ENCODE assay signal across 1 cellular context in the genomic region with DNA sequence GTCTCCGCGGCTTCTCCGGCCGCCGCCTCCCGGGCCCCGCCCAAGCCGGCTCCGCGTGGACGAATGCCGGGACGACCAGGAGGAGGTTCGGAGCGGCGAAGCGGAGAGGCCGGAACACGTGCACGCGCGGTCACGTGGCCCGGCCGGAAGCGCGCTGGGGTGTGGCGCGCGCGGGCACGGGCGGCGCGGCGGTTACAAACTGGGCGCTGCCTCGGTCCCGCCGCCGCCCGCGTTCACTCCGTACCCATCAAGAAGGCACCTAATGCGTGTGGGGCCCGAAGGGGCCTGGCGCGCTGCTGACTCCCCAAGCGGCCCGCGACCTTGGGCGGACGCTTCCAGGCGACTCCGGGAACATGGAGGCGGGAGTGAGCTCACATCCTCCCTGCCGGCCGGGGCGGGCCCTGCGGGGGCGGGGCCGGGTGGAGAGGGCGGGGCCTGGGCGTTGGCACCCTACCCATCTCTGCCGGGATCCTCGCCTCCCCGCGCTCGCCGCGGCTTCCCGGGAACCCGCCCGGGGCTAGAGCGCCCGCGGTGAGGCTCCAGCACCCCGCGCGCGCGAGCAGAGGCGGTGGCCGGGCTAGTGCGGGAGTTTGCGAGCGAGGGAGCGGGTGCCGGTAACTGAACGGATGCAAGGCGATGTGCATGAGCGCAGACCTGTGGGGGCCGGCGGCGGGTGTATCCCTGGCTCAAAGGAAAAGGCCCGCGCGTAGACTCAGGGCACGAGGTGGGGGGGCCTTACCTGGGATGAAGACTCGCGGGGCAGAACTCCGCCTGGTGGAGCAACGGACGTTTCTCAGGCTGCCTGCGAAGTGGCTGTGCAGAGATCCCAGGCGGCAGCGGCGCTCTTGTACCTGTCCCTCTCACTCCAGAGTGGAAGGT.
TF ChIP-seq lines count a peak whose summit lies in the region.

A gene (minus strand): TSS at position 367 of the 879 bp plus-strand sequence. CDS start 424 bp downstream, outside the sequence.

TF ChIP-seq in HCT116, 20 proteins besides CTCF, POLR2A, EP300 and RAD21 (continued from another document):
- TF ChIP-seq SIN3A (IDR thresholded peaks at IDR 0.05; ENCODE audit: low read depth) (peak; percentile 55; the same call in 1 of the 2 replicates), ELF1 (IDR thresholded peaks at IDR 0.05; ENCODE audit: borderline replicate concordance, low read depth) (no peak), POLR2AphosphoS5 (IDR thresholded peaks at IDR 0.05; ENCODE audit: low read depth, low read length) (peak; percentile 78), CBX3 (IDR thresholded peaks at IDR 0.05; ENCODE audit: low read depth) (peak; percentile 87), EZH2 (IDR thresholded peaks at IDR 0.05) (no peak), ZNF274 (IDR thresholded peaks at IDR 0.05; ENCODE audit: low read depth, low read length) (no peak), TCF7L2 (IDR thresholded peaks at IDR 0.05; ENCODE audit: borderline replicate concordance, extremely low read depth, insufficient read depth, insufficient read length) (peak; percentile 73), SRF (IDR thresholded peaks at IDR 0.05; ENCODE audit: low read depth) (no peak), SP1 (IDR thresholded peaks at IDR 0.05; ENCODE audit: low read depth) (no peak; the same call in 1 of the 2 replicates), JUND (IDR thresholded peaks at IDR 0.05) (no peak), YY1 (IDR thresholded peaks at IDR 0.05; ENCODE audit: extremely low read depth, insufficient replicate concordance, low read depth, low read length) (peak; percentile 60), FOSL1 (IDR thresholded peaks at IDR 0.05; ENCODE audit: low read depth) (no peak), ZFX (IDR thresholded peaks at IDR 0.05) (peak; percentile 81), EGR1 (IDR thresholded peaks at IDR 0.05; ENCODE audit: low read depth) (peak; percentile 86), CEBPB (IDR thresholded peaks at IDR 0.05; ENCODE audit: low read depth) (no peak)
- TF ChIP-seq, protein P1, sequence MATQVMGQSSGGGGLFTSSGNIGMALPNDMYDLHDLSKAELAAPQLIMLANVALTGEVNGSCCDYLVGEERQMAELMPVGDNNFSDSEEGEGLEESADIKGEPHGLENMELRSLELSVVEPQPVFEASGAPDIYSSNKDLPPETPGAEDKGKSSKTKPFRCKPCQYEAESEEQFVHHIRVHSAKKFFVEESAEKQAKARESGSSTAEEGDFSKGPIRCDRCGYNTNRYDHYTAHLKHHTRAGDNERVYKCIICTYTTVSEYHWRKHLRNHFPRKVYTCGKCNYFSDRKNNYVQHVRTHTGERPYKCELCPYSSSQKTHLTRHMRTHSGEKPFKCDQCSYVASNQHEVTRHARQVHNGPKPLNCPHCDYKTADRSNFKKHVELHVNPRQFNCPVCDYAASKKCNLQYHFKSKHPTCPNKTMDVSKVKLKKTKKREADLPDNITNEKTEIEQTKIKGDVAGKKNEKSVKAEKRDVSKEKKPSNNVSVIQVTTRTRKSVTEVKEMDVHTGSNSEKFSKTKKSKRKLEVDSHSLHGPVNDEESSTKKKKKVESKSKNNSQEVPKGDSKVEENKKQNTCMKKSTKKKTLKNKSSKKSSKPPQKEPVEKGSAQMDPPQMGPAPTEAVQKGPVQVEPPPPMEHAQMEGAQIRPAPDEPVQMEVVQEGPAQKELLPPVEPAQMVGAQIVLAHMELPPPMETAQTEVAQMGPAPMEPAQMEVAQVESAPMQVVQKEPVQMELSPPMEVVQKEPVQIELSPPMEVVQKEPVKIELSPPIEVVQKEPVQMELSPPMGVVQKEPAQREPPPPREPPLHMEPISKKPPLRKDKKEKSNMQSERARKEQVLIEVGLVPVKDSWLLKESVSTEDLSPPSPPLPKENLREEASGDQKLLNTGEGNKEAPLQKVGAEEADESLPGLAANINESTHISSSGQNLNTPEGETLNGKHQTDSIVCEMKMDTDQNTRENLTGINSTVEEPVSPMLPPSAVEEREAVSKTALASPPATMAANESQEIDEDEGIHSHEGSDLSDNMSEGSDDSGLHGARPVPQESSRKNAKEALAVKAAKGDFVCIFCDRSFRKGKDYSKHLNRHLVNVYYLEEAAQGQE (IDR thresholded peaks at IDR 0.05; ENCODE audit: low read depth): no peak
- TF ChIP-seq, protein P2, sequence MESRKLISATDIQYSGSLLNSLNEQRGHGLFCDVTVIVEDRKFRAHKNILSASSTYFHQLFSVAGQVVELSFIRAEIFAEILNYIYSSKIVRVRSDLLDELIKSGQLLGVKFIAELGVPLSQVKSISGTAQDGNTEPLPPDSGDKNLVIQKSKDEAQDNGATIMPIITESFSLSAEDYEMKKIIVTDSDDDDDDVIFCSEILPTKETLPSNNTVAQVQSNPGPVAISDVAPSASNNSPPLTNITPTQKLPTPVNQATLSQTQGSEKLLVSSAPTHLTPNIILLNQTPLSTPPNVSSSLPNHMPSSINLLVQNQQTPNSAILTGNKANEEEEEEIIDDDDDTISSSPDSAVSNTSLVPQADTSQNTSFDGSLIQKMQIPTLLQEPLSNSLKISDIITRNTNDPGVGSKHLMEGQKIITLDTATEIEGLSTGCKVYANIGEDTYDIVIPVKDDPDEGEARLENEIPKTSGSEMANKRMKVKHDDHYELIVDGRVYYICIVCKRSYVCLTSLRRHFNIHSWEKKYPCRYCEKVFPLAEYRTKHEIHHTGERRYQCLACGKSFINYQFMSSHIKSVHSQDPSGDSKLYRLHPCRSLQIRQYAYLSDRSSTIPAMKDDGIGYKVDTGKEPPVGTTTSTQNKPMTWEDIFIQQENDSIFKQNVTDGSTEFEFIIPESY (IDR thresholded peaks at IDR 0.05; ENCODE audit: extremely low read depth, insufficient replicate concordance, low read length): no peak
- TF ChIP-seq, protein P3, sequence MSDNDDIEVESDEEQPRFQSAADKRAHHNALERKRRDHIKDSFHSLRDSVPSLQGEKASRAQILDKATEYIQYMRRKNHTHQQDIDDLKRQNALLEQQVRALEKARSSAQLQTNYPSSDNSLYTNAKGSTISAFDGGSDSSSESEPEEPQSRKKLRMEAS (IDR thresholded peaks at IDR 0.05): peak; percentile 98
TF ChIP-seq in HCT116: peak in this region for 8.
